Comparison of ENCODE assay signal across 18 cellular contexts in the genomic region with DNA sequence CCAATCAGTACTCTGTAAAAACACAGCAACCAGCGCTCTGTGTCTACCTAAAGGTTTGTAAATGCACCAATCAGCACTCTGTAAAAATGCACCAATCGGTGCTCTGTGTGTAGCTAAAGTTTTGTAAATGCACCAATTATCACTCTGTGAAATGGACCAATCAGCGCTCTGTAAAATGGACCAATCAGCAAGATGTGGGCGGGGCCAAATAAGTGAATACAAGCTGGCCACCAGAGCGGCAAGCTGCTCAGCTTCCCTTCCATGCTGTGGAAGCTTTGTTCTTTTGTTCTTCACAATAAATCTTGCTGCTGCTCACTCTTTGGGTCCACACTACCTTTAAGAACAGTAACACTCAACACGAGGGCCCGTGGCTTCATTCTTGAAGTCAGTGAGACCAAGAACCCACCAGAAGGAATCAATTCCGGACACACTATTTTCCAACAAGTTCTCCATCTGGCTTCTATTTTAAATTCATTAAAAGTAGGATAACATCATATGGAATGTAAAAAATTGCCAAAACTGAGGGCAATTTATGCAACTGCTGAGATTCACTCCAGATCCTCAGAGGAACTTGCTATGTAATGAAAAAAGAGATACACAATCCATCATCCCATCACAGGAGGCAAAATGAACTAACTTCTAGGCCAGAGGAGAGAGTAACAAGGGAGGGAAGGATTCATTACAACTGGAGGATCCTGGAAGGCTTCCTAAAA. TPM values are rescaled to one million over a fixed set of nuclear protein-coding genes. Genes with fewer than 3 reads are reported as not detected.
DNase-seq lines count a peak whose midpoint lies in the region; ATAC-seq and TF ChIP-seq lines count a peak whose summit lies in the region.
"Had no signal": no experiment of that assay in that cellular context is flagged by ENCODE, and none has a peak within 500 bp of the region (broad histone marks: within the 10 kb centered on the region; RNA-seq: fewer than 3 reads in every experiment).

No MANE protein-coding gene starts in this region.

- no peak overlapping the region for H3K27ac Mint-ChIP-seq in activated CD8-positive, alpha-beta T cell treated with anti-CD3 and anti-CD28 coated beads for 36 hours
- no peak overlapping the region for H3K27ac Mint-ChIP-seq in activated CD8-positive, alpha-beta T cell treated with anti-CD3 and anti-CD28 coated beads, Interleukin-2, amount 10 ng/mL, durations not matched to agents 7 days and 5 days
- H3K27ac Mint-ChIP-seq in brain (peak overlapping the region in 1 of 5 experiments; percentile 55), neural crest cell (ENCODE audit: unreplicated experiment) (no peak overlapping the region)

- no peaks in the 10 kb centered on the region for H3K79me2 ChIP-seq in Karpas-422 (ENCODE audit: low read length)

- H4K20me1 ChIP-seq in Karpas-422 (ENCODE audit: insufficient read depth, low read depth, low read length), result peaks cover 12% of the 10 kb centered on the region

- no peaks in the 10 kb centered on the region for H3K27me3 ChIP-seq in Karpas-422 (ENCODE audit: low read length)
- no peaks in the 10 kb centered on the region for H3K27me3 ChIP-seq in aorta (ENCODE audit: control insufficient read depth in 1 of 2, insufficient read depth in 2 of 2, low read length in 1 of 2)
- no peaks in the 10 kb centered on the region for H3K27me3 ChIP-seq in gastrocnemius medialis

- intact Hi-C loops in activated CD8-positive, alpha-beta T cell treated with anti-CD3 and anti-CD28 coated beads for 36 hours (cut with micrococcal nuclease), result loop anchor here (10.0 kb wide), 1 partner anchor 381 kb away; a partner anchor contains a TSS
- intact Hi-C loops in aorta (cut with DNase I), result no loop called here
- intact Hi-C loops in gastrocnemius medialis (cut with DNase I; ENCODE audit: low total_unique reads), result no loop called here

- ATAC-seq in activated CD8-positive, alpha-beta T cell treated with anti-CD3 and anti-CD28 coated beads for 36 hours, result no peak
- ATAC-seq in activated CD8-positive, alpha-beta T cell treated with anti-CD3 and anti-CD28 coated beads, Interleukin-2, amount 10 ng/mL, durations not matched to agents 7 days and 5 days, result no peak
- no peak for ATAC-seq in aorta (ENCODE audit: low FRiP score)
- ATAC-seq in gastrocnemius medialis, result no peak
- ATAC-seq: PC-3 had no signal

- H3K9me3 ChIP-seq in Karpas-422 (ENCODE audit: low read length) (peaks cover 4% of the 10 kb centered on the region; the same call in 1 of the 2 replicates), aorta (ENCODE audit: control insufficient read depth, low read length) (no peaks in the 10 kb centered on the region), gastrocnemius medialis (no peaks in the 10 kb centered on the region)

- H3K4me1 Mint-ChIP-seq in activated CD8-positive, alpha-beta T cell treated with anti-CD3 and anti-CD28 coated beads for 36 hours (ENCODE audit: low read depth), result peaks cover 10% of the 10 kb centered on the region
- peaks cover 15% of the 10 kb centered on the region for H3K4me1 Mint-ChIP-seq in activated CD8-positive, alpha-beta T cell treated with anti-CD3 and anti-CD28 coated beads, Interleukin-2, amount 10 ng/mL, durations not matched to agents 7 days and 5 days (ENCODE audit: low read depth)
- H3K4me1 Mint-ChIP-seq in brain (peaks cover 21% of the 10 kb centered on the region), neural crest cell (peaks cover 16% of the 10 kb centered on the region)

- H3K36me3 ChIP-seq in Karpas-422 (ENCODE audit: insufficient read depth, low read length) (no peaks in the 10 kb centered on the region), aorta (ENCODE audit: control insufficient read depth in 1 of 2, insufficient read depth in 2 of 2, low read length in 1 of 2) (no peaks in the 10 kb centered on the region), gastrocnemius medialis (no peaks in the 10 kb centered on the region)

- H3K4me3 ChIP-seq in Karpas-422 (ENCODE audit: low read length), result no peak overlapping the region
- no peak overlapping the region for H3K4me3 ChIP-seq in aorta (ENCODE audit: low read length in 2 of 2)
- no peak overlapping the region for H3K4me3 ChIP-seq in gastrocnemius medialis

- H3K27ac ChIP-seq in Karpas-422 (ENCODE audit: low read length) (no peak overlapping the region), aorta (ENCODE audit: low read depth in 1 of 2, low read length in 2 of 2) (no peak overlapping the region), gastrocnemius medialis (no peak overlapping the region)

- in situ Hi-C loops in gastrocnemius medialis (cut with MboI; ENCODE audit: low sequenced_read_pairs in 4 of 4), result no loop called here

- 91 to 95% methylated on average over 8 of the region's 8 CpGs for WGBS in aorta, 2 donors

- no peak overlapping the region for H2AFZ ChIP-seq in Karpas-422 (ENCODE audit: low read length)

- H3K36me3 Mint-ChIP-seq in activated CD8-positive, alpha-beta T cell treated with anti-CD3 and anti-CD28 coated beads for 36 hours (ENCODE audit: low read depth), result no peaks in the 10 kb centered on the region
- no peaks in the 10 kb centered on the region for H3K36me3 Mint-ChIP-seq in activated CD8-positive, alpha-beta T cell treated with anti-CD3 and anti-CD28 coated beads, Interleukin-2, amount 10 ng/mL, durations not matched to agents 7 days and 5 days (ENCODE audit: low read depth)
- H3K36me3 Mint-ChIP-seq in brain (no peaks in the 10 kb centered on the region), neural crest cell (ENCODE audit: low read depth) (no peaks in the 10 kb centered on the region)

- CTCF ChIA-PET in activated CD8-positive, alpha-beta T cell treated with anti-CD3 and anti-CD28 coated beads for 36 hours (lab: Charles Lee), result no interaction called here
- CTCF ChIA-PET in activated CD8-positive, alpha-beta T cell treated with anti-CD3 and anti-CD28 coated beads, Interleukin-2, amount 10 ng/mL, durations not matched to agents 7 days and 5 days (lab: Charles Lee), result no interaction called here

- peaks cover 2% of the 10 kb centered on the region for H3K9me3 Mint-ChIP-seq in activated CD8-positive, alpha-beta T cell treated with anti-CD3 and anti-CD28 coated beads for 36 hours
- no peaks in the 10 kb centered on the region for H3K9me3 Mint-ChIP-seq in activated CD8-positive, alpha-beta T cell treated with anti-CD3 and anti-CD28 coated beads, Interleukin-2, amount 10 ng/mL, durations not matched to agents 7 days and 5 days (ENCODE audit: insufficient read depth)
- peaks cover 0 to 3% (median 0%) of the 10 kb centered on the region in 5 experiments for H3K9me3 Mint-ChIP-seq in brain
- H3K9me3 Mint-ChIP-seq in neural crest cell, result no peaks in the 10 kb centered on the region

- H3K9ac ChIP-seq in Karpas-422 (ENCODE audit: low read length), result no peak overlapping the region

- POLR2A ChIA-PET in activated CD8-positive, alpha-beta T cell treated with anti-CD3 and anti-CD28 coated beads for 36 hours (lab: Charles Lee), result interaction anchor here (0.7 kb wide), 1 partner anchor 333 kb away, joined by 3 read pairs; no protein-coding TSS in a partner anchor
- POLR2A ChIA-PET in activated CD8-positive, alpha-beta T cell treated with anti-CD3 and anti-CD28 coated beads, Interleukin-2, amount 10 ng/mL, durations not matched to agents 7 days and 5 days (lab: Charles Lee), result no interaction called here

- TF ChIP-seq CTCF in activated CD8-positive, alpha-beta T cell treated with anti-CD3 and anti-CD28 coated beads for 36 hours (IDR thresholded peaks at IDR 0.05), result no peak
- TF ChIP-seq CTCF in brain (conservative IDR thresholded peaks at IDR 0.05) (no peak), neural crest cell (conservative IDR thresholded peaks at IDR 0.05) (no peak), gastrocnemius medialis (IDR thresholded peaks at IDR 0.05 in 4 of 5, conservative IDR thresholded peaks at IDR 0.05 in 1 of 5) (no peak)

- no peak for TF ChIP-seq POLR2A in gastrocnemius medialis (IDR thresholded peaks at IDR 0.05)

- no peaks in the 10 kb centered on the region for H3K27me3 Mint-ChIP-seq in activated CD8-positive, alpha-beta T cell treated with anti-CD3 and anti-CD28 coated beads for 36 hours
- H3K27me3 Mint-ChIP-seq in activated CD8-positive, alpha-beta T cell treated with anti-CD3 and anti-CD28 coated beads, Interleukin-2, amount 10 ng/mL, durations not matched to agents 7 days and 5 days (ENCODE audit: low read depth), result no peaks in the 10 kb centered on the region
- H3K27me3 Mint-ChIP-seq in brain (peaks cover 4% of the 10 kb centered on the region), neural crest cell (ENCODE audit: low read depth) (no peaks in the 10 kb centered on the region)

- no peak overlapping the region for H3K4me3 Mint-ChIP-seq in activated CD8-positive, alpha-beta T cell treated with anti-CD3 and anti-CD28 coated beads for 36 hours
- no peak overlapping the region for H3K4me3 Mint-ChIP-seq in activated CD8-positive, alpha-beta T cell treated with anti-CD3 and anti-CD28 coated beads, Interleukin-2, amount 10 ng/mL, durations not matched to agents 7 days and 5 days
- peak overlapping the region; percentile 10 to 85 (median 11) for H3K4me3 Mint-ChIP-seq in brain
- peak overlapping the region; percentile 58 for H3K4me3 Mint-ChIP-seq in neural crest cell

- H3K4me1 ChIP-seq in Karpas-422 (ENCODE audit: low read length) (peaks cover 26% of the 10 kb centered on the region), aorta (ENCODE audit: control insufficient read depth in 1 of 2, insufficient read depth in 2 of 2, low read length in 2 of 2) (peaks cover 0 to 3% of the 10 kb centered on the region in 2 donors), gastrocnemius medialis (peaks cover 10% of the 10 kb centered on the region in 2 donors)

- DNase-seq in activated CD8-positive, alpha-beta T cell treated with anti-CD3 and anti-CD28 coated beads for 36 hours, result peak; percentile 51
- DNase-seq in activated CD8-positive, alpha-beta T cell treated with anti-CD3 and anti-CD28 coated beads, Interleukin-2, amount 10 ng/mL, durations not matched to agents 7 days and 5 days, result no peak
- peak; percentile 72 for DNase-seq in Karpas-422
- no peak for DNase-seq in neural crest cell (ENCODE audit: low read depth, low spot score)
- no peak for DNase-seq in aorta
- no peak for DNase-seq in gastrocnemius medialis
- DNase-seq: C1 segment of cervical spinal cord, DND-41, KG1, NCI-H1417 treated with DMSO at 0.1 percent for 48 hours, NCI-H1930, NCI-H226, NCI-H524, NCI-H82, PC-3, RPMI8226, SIG-M5 had no signal

- no peak overlapping the region for H3K4me2 ChIP-seq in Karpas-422 (ENCODE audit: low read depth, low read length, poor library complexity, severe bottlenecking)

- H3K9me2 ChIP-seq in Karpas-422 (replicated peaks; ENCODE audit: insufficient read depth, low read length), result no peaks in the 10 kb centered on the region

RNA-seq across cellular contexts. Expression of a gene that starts 3.1 kb away (rescaled TPM):
- 10 to 100 TPM; 10.8 to 11.4 TPM for total RNA-seq in activated CD8-positive, alpha-beta T cell treated with anti-CD3 and anti-CD28 coated beads for 36 hours
- total RNA-seq in activated CD8-positive, alpha-beta T cell treated with anti-CD3 and anti-CD28 coated beads, Interleukin-2, amount 10 ng/mL, durations not matched to agents 7 days and 5 days, result 10 to 100 TPM; 12.0 to 13.0 TPM
- total RNA-seq in Karpas-422 (2014; rRNA removed; shearing (Covaris generic); ENCODE audit: low replicate concordance), result 15.4 and 17.0 TPM in 2 replicates
- polyA plus RNA-seq in brain (ENCODE audit: insufficient read depth, low read depth, low replicate concordance), result 15.5 TPM
- total RNA-seq in neural crest cell, result 42.0 and 43.1 TPM in 2 replicates
- 10 to 100 TPM; 25.5 to 29.3 TPM for total RNA-seq in aorta
- 1 to 10 TPM; 7.0 to 8.1 TPM for polyA plus RNA-seq in aorta
- total RNA-seq in gastrocnemius medialis, result 100 to 1,000 TPM in 1 of 4 donors, 10 to 100 TPM in 3; 29.1 to 109 (median 37.9) TPM

Comparison
In these comparisons a context has a peak if more than half of its experiments do, and no peak if none do; other contexts are left out.
1. DNase-seq: peak in activated CD8-positive, alpha-beta T cell treated with anti-CD3 and anti-CD28 coated beads for 36 hours (single experiment) and Karpas-422 (single experiment); none in activated CD8-positive, alpha-beta T cell treated with anti-CD3 and anti-CD28 coated beads, Interleukin-2, amount 10 ng/mL, durations not matched to agents 7 days and 5 days (single experiment), neural crest cell (single experiment), aorta (0 of 2) and gastrocnemius medialis (0 of 2).
2. H3K4me3 Mint-ChIP-seq: peak in brain (5 of 5) and neural crest cell (single experiment); none in activated CD8-positive, alpha-beta T cell treated with anti-CD3 and anti-CD28 coated beads for 36 hours (single experiment) and activated CD8-positive, alpha-beta T cell treated with anti-CD3 and anti-CD28 coated beads, Interleukin-2, amount 10 ng/mL, durations not matched to agents 7 days and 5 days (single experiment).